Comparison of ENCODE assay signal across 14 cellular contexts in the genomic region with DNA sequence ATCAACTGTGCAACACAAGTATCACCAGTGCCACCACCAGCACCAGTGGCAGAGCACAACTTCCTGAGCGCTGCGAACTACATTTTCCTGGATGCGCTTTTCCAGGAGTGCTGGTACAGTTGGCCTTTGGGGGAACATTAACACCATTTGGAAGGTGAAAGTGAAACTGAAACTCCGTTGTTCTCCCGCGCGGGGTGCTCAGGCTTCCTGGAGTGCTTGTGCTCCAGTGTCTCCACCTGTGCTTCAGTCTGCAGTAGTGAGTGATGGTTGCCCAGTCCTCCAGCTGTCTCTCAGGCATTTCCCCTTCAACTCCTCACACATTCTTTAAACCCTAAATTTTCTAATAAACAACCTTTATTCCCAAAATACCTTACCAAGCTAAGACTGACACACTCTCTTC.
DNase-seq lines count a peak whose midpoint lies in the region; ATAC-seq, FAIRE-seq and TF ChIP-seq lines count a peak whose summit lies in the region.
"Had no signal": no experiment of that assay in that cellular context is flagged by ENCODE, and none has a peak within 500 bp of the region (broad histone marks: within the 10 kb centered on the region; RNA-seq: fewer than 3 reads in every experiment).

No MANE protein-coding gene starts in this region.

- H3K79me2 ChIP-seq in PC-3 (ENCODE audit: low read length) = no peaks in the 10 kb centered on the region

- no peak overlapping the region for H3K4me3 ChIP-seq in GM12865 (ENCODE audit: low read depth, low read length)
- peak overlapping the region; percentile 65 for H3K4me3 ChIP-seq in PC-3 (ENCODE audit: low read length)
- H3K4me3 ChIP-seq: ovary had no signal

- intact Hi-C loops in CD4-positive, alpha-beta T cell (cut with DNase I, micrococcal nuclease) = no loop called here
- intact Hi-C loops in PC-3 (cut with micrococcal nuclease) = no loop called here
- intact Hi-C loops in sciatic nerve (cut with DNase I) = no loop called here

- H3K9me3 Mint-ChIP-seq in CD4-positive, alpha-beta T cell = no peaks in the 10 kb centered on the region
- no peaks in the 10 kb centered on the region for H3K9me3 Mint-ChIP-seq in effector memory CD8-positive, alpha-beta T cell

- H3K4me3 Mint-ChIP-seq in CD4-positive, alpha-beta T cell = peak overlapping the region; percentile 63
- peak overlapping the region; percentile 66 to 79 for H3K4me3 Mint-ChIP-seq in effector memory CD8-positive, alpha-beta T cell
- H3K4me3 Mint-ChIP-seq: endodermal cell had no signal

- no peak overlapping the region for H3K27ac ChIP-seq in CD4-positive, alpha-beta T cell (ENCODE audit: low read depth, low read length)
- no peak overlapping the region for H3K27ac ChIP-seq in PC-3 (ENCODE audit: low read length)
- H3K27ac ChIP-seq: ovary had no signal

- peak overlapping the region; percentile 64 for H2AFZ ChIP-seq in PC-3 (ENCODE audit: low read length)

- TF ChIP-seq CTCF in CD4-positive, alpha-beta T cell (IDR thresholded peaks at IDR 0.05) = no peak
- TF ChIP-seq CTCF in GM12865 (IDR thresholded peaks at IDR 0.05; ENCODE audit: insufficient read depth, low read depth, low read length, missing control alignments) (no peak), PC-3 (conservative IDR thresholded peaks at IDR 0.05; ENCODE audit: low read depth, low read length) (no peak)

- no peaks in the 10 kb centered on the region for H3K9me2 ChIP-seq in PC-3 (replicated peaks; ENCODE audit: low read length)

- H3F3A ChIP-seq in PC-3 (ENCODE audit: low read length, unreplicated experiment) = no peaks in the 10 kb centered on the region

- CTCF ChIA-PET in CD4-positive, alpha-beta T cell (lab: Charles Lee) = no interaction called here
- CTCF ChIA-PET in PC-3 (lab: Charles Lee) = no interaction called here

- FAIRE-seq in RCC 7860 (lab: Jason Lieb, UNC) = no peak
- FAIRE-seq: HTR-8/SVneo had no signal

- POLR2A ChIA-PET in CD4-positive, alpha-beta T cell (lab: Charles Lee) = interaction anchor here (0.7 kb wide), 1 partner anchor 1050 kb away, joined by 3 read pairs; no protein-coding TSS in a partner anchor
- POLR2A ChIA-PET in PC-3 (lab: Charles Lee; ENCODE audit: unreplicated experiment) = no interaction called here

- ATAC-seq in CD4-positive, alpha-beta T cell (ENCODE audit: poor library complexity) = no peak
- peak; percentile 54; the same call in 1 of the 2 replicates for ATAC-seq in PC-3
- peak; percentile 61 for ATAC-seq in effector memory CD8-positive, alpha-beta T cell (replicated peaks)
- no peak for ATAC-seq in sciatic nerve
- ATAC-seq: Right ventricle myocardium inferior had no signal

- H3K27me3 Mint-ChIP-seq in CD4-positive, alpha-beta T cell = no peaks in the 10 kb centered on the region
- no peaks in the 10 kb centered on the region for H3K27me3 Mint-ChIP-seq in effector memory CD8-positive, alpha-beta T cell

- no peaks in the 10 kb centered on the region for H3K36me3 ChIP-seq in PC-3 (ENCODE audit: low read depth, low read length)
- H3K36me3 ChIP-seq: ovary had no signal

- peak overlapping the region; percentile 77 for H3K4me2 ChIP-seq in PC-3 (ENCODE audit: low read length)

- no peaks in the 10 kb centered on the region for H3K27me3 ChIP-seq in CD4-positive, alpha-beta T cell (ENCODE audit: control insufficient read depth, insufficient read depth, low read length)
- H3K27me3 ChIP-seq in PC-3 (ENCODE audit: low read length) = no peaks in the 10 kb centered on the region
- H3K27me3 ChIP-seq: ovary had no signal

- BruUV-seq in PC-3 (replicated peaks; lab: Mats Ljungman, UMichigan) = no TSS peak

- DNase-seq in CD4-positive, alpha-beta T cell = no peak
- DNase-seq in GM12865 (ENCODE audit: low read depth) = peak; percentile 1
- DNase-seq in PC-3 = peak; percentile 14
- DNase-seq in effector memory CD8-positive, alpha-beta T cell = no peak
- DNase-seq in sciatic nerve (ENCODE audit: low spot score) = no peak
- no peak for DNase-seq in cerebellar nuclear complex (lab: John Stamatoyannopoulos, UW)
- no peak for DNase-seq in RCC 7860 (ENCODE audit: low spot score)
- DNase-seq: anterior cingulate cortex, DMS79 treated with DMSO at 0.1 percent for 48 hours, endodermal cell, NCI-H187 treated with DMSO at 0.1 percent for 48 hours, ovary had no signal

- no peaks in the 10 kb centered on the region for H3K4me1 ChIP-seq in PC-3 (ENCODE audit: insufficient read depth, low read length)

- no peaks in the 10 kb centered on the region for H3K36me3 Mint-ChIP-seq in CD4-positive, alpha-beta T cell (ENCODE audit: low read depth)
- no peaks in the 10 kb centered on the region for H3K36me3 Mint-ChIP-seq in effector memory CD8-positive, alpha-beta T cell (ENCODE audit: insufficient read depth)

- no peaks in the 10 kb centered on the region for H3K9me3 ChIP-seq in CD4-positive, alpha-beta T cell (ENCODE audit: control insufficient read depth, low read length)
- no peaks in the 10 kb centered on the region for H3K9me3 ChIP-seq in PC-3 (ENCODE audit: low read length)
- H3K9me3 ChIP-seq: ovary had no signal

- H3K9ac ChIP-seq in PC-3 (ENCODE audit: low read length) = no peak overlapping the region

- no peak overlapping the region for H3K27ac Mint-ChIP-seq in CD4-positive, alpha-beta T cell
- H3K27ac Mint-ChIP-seq in effector memory CD8-positive, alpha-beta T cell = peak overlapping the region in 1 of 2 donors; percentile 26
- H3K27ac Mint-ChIP-seq: endodermal cell had no signal

- H4K20me1 ChIP-seq in PC-3 (ENCODE audit: low read length) = no peaks in the 10 kb centered on the region

- H3K4me1 Mint-ChIP-seq in CD4-positive, alpha-beta T cell (ENCODE audit: low read depth) = peaks cover 9% of the 10 kb centered on the region
- H3K4me1 Mint-ChIP-seq in effector memory CD8-positive, alpha-beta T cell (ENCODE audit: low read depth in 2 of 2) = peaks cover 5 to 8% of the 10 kb centered on the region in 2 donors
- H3K4me1 Mint-ChIP-seq: endodermal cell had no signal

Comparison
In these comparisons a context has a peak if more than half of its experiments do, and no peak if none do; other contexts are left out.
1. ATAC-seq: peak in PC-3 (single experiment) and effector memory CD8-positive, alpha-beta T cell (single experiment); none in CD4-positive, alpha-beta T cell (single experiment) and sciatic nerve (single experiment).
2. DNase-seq: peak in GM12865 (single experiment) and PC-3 (single experiment); none in CD4-positive, alpha-beta T cell (0 of 10), effector memory CD8-positive, alpha-beta T cell (0 of 3), sciatic nerve (single experiment), cerebellar nuclear complex (0 of 2) and RCC 7860 (single experiment).